Comparison of ENCODE assay signal across 10 cellular contexts in genomic region chr15:66706225-66706732, GRCh38. TPM values are rescaled to one million over a fixed set of nuclear protein-coding genes. Genes with fewer than 3 reads are reported as not detected.
A peak's percentile ranks its signal among the peaks of the same experiment; 100 is the strongest.
DNase-seq lines count a peak whose midpoint lies in the region; ATAC-seq and TF ChIP-seq lines count a peak whose summit lies in the region.
"Had no signal": no experiment of that assay in that cellular context is flagged by ENCODE, and none has a peak within 500 bp of the region (broad histone marks: within the 10 kb centered on the region; RNA-seq: fewer than 3 reads in every experiment).

No MANE protein-coding gene starts in this region.

- H3K4me3 ChIP-seq in GM12864 (ENCODE audit: low read depth, low read length) = no peak overlapping the region
- peak overlapping the region; percentile 100 for H3K4me3 ChIP-seq in cardiac muscle cell
- peak overlapping the region in 2 of 4 donors; percentile 11 to 17 for H3K4me3 ChIP-seq in sigmoid colon

- POLR2A ChIA-PET in RWPE1 (lab: Yijun Ruan, JAX; ENCODE audit: low non-redundant PET) = no interaction called here

- H3K9me3 ChIP-seq in cardiac muscle cell (ENCODE audit: low read depth) (no peaks in the 10 kb centered on the region), sigmoid colon (no peaks in the 10 kb centered on the region)

- TF ChIP-seq EP300 in sigmoid colon (IDR thresholded peaks at IDR 0.05) = no peak

- CTCF ChIA-PET in RWPE1 (lab: Yijun Ruan, JAX) = interaction anchor here (0.9 to 1.1 kb wide), 2 partner anchors 69 to 146 kb away, joined by 3 read pairs; no protein-coding TSS in a partner anchor

- H3K27ac ChIP-seq in RWPE1 = no peak overlapping the region
- H3K27ac ChIP-seq in cardiac muscle cell = peak overlapping the region; percentile 97
- peak overlapping the region; percentile 77 to 87 (median 82) for H3K27ac ChIP-seq in sigmoid colon

- TF ChIP-seq CTCF in GM12864 (IDR thresholded peaks at IDR 0.05; ENCODE audit: low read depth, low read length, missing control alignments) = peak; percentile 35
- peak; percentile 14; the same call in 1 of the 2 replicates for TF ChIP-seq CTCF in RWPE1 (conservative IDR thresholded peaks at IDR 0.05; ENCODE audit: low read depth)
- TF ChIP-seq CTCF in cardiac muscle cell (IDR thresholded peaks at IDR 0.05; ENCODE audit: low read depth, low read length) = peak; percentile 72
- peak in 2 of 4 experiments; percentile 11 to 31 for TF ChIP-seq CTCF in sigmoid colon (IDR thresholded peaks at IDR 0.05)

- no peak for DNase-seq in GM12864 (ENCODE audit: low read depth)
- DNase-seq in RWPE1 (ENCODE audit: low spot score) = no peak
- DNase-seq in cardiac muscle cell (ENCODE audit: low read depth in 1 of 2, low spot score in 1 of 2) = peak; percentile 41 to 71
- DNase-seq in sigmoid colon = no peak
- DNase-seq in Ammon's horn (ENCODE audit: low spot score) = no peak
- no peak for DNase-seq in NCI-H1417 treated with DMSO at 0.1 percent for 48 hours (lab: John Stamatoyannopoulos, UW)
- DNase-seq: activated CD4-positive, alpha-beta memory T cell treated with anti-CD3 and anti-CD28 coated beads, Interleukin-2, amount 10 ng/mL, durations not matched to agents 7 days and 5 days; KG1 had no signal

- H3K4me1 ChIP-seq in cardiac muscle cell (ENCODE audit: low read depth) (peaks cover 41% of the 10 kb centered on the region), sigmoid colon (peaks cover 0 to 68% (median 59%) of the 10 kb centered on the region in 4 donors)

- H3K27me3 ChIP-seq in cardiac muscle cell (no peaks in the 10 kb centered on the region), sigmoid colon (no peaks in the 10 kb centered on the region)

- TF ChIP-seq POLR2A in sigmoid colon (IDR thresholded peaks at IDR 0.05) = no peak

- intact Hi-C loops in sigmoid colon (cut with DNase I) = no loop called here

- WGBS in sigmoid colon, 2 donors = 79 to 88% methylated on average over 22 of the region's 22 CpGs

- H3K36me3 ChIP-seq in cardiac muscle cell (peaks cover 39% of the 10 kb centered on the region), sigmoid colon (no peaks in the 10 kb centered on the region)

- ATAC-seq in HG02885 (IDR thresholded peaks at IDR 0.05; ENCODE audit: poor library complexity, unreplicated experiment) (no peak), HG03045 (IDR thresholded peaks at IDR 0.05; ENCODE audit: unreplicated experiment) (no peak)

RNA-seq across cellular contexts. Expression of gene SMAD6, which starts 4.2 kb away (rescaled TPM):
- total RNA-seq in cardiac muscle cell = 232 and 274 TPM in 2 replicates
- 106 and 155 TPM in 2 replicates for polyA plus RNA-seq in cardiac muscle cell
- 1 to 10 TPM; 4.8 to 8.0 (median 5.8) TPM for total RNA-seq in sigmoid colon
- 1 to 10 TPM; 1.8 to 9.2 (median 1.8) TPM for polyA plus RNA-seq in sigmoid colon

Comparison
In these comparisons a context has a peak if more than half of its experiments do, and no peak if none do; other contexts are left out.
1. DNase-seq: peak in cardiac muscle cell (2 of 2); none in GM12864 (single experiment), RWPE1 (single experiment), sigmoid colon (single experiment), Ammon's horn (single experiment) and NCI-H1417 treated with DMSO at 0.1 percent for 48 hours (single experiment).
2. RNA of gene SMAD6, which starts 4.2 kb away (total RNA-seq): 232 to 274 TPM in cardiac muscle cell; 4.8 to 8.0 TPM in sigmoid colon; every median in the first group is over 10 times any median in the second.